In genomic region chr16:53913920-53914319, GRCh38 we compare ENCODE assay signal across 17 cellular contexts.
DNase-seq lines count a peak whose midpoint lies in the region; ATAC-seq and TF ChIP-seq lines count a peak whose summit lies in the region.
"Had no signal": no experiment of that assay in that cellular context is flagged by ENCODE, and none has a peak within 500 bp of the region (broad histone marks: within the 10 kb centered on the region; RNA-seq: fewer than 3 reads in every experiment).

No MANE protein-coding gene starts in this region.

- H3K9ac ChIP-seq in mammary epithelial cell (ENCODE audit: insufficient read depth, low read length) = no peak overlapping the region

- no peaks in the 10 kb centered on the region for H3K36me3 Mint-ChIP-seq in MCF 10A (ENCODE audit: insufficient read depth, unreplicated experiment)
- H3K36me3 Mint-ChIP-seq in activated CD8-positive, alpha-beta T cell treated with anti-CD3 and anti-CD28 coated beads for 36 hours (ENCODE audit: low read depth) = no peaks in the 10 kb centered on the region
- H3K36me3 Mint-ChIP-seq in CD4-positive, alpha-beta T cell (ENCODE audit: low read depth) = peaks cover 2% of the 10 kb centered on the region

- 75% methylated on average over 6 of the region's 9 CpGs for WGBS in mammary epithelial cell (ENCODE audit: low coverage, missing lambda C conversion rate)
- 83 to 87% methylated on average over 1 to 9 of the region's 9 CpGs for WGBS in gastroesophageal sphincter (ENCODE audit: low coverage in 1 of 2), 2 donors

- no peak for TF ChIP-seq CTCF in MCF 10A (IDR thresholded peaks at IDR 0.05; ENCODE audit: unreplicated experiment)
- TF ChIP-seq CTCF in mammary epithelial cell (conservative IDR thresholded peaks at IDR 0.05 in 1 of 2, IDR thresholded peaks at IDR 0.05 in 1 of 2; ENCODE audit: extremely low read depth in 1 of 2, insufficient read depth in 1 of 2, low read depth in 1 of 2, low read length in 2 of 2) = no peak
- no peak for TF ChIP-seq CTCF in activated CD8-positive, alpha-beta T cell treated with anti-CD3 and anti-CD28 coated beads for 36 hours (IDR thresholded peaks at IDR 0.05)
- TF ChIP-seq CTCF in gastroesophageal sphincter (IDR thresholded peaks at IDR 0.05) = no peak
- no peak for TF ChIP-seq CTCF in CD4-positive, alpha-beta T cell (IDR thresholded peaks at IDR 0.05)

- H3K4me3 Mint-ChIP-seq in MCF 10A (ENCODE audit: unreplicated experiment) = no peak overlapping the region
- no peak overlapping the region for H3K4me3 Mint-ChIP-seq in activated CD8-positive, alpha-beta T cell treated with anti-CD3 and anti-CD28 coated beads for 36 hours
- peak overlapping the region; percentile 56 to 70 for H3K4me3 Mint-ChIP-seq in stimulated activated naive CD8-positive, alpha-beta T cell treated with anti-CD3 and anti-CD28 coated beads, Interleukin-15, amount 100 ng/mL, for 72 hours
- no peak overlapping the region for H3K4me3 Mint-ChIP-seq in CD4-positive, alpha-beta T cell

- no peak for DNase-seq in MCF 10A (ENCODE audit: unreplicated experiment)
- DNase-seq in mammary epithelial cell = no peak
- DNase-seq in activated CD8-positive, alpha-beta T cell treated with anti-CD3 and anti-CD28 coated beads for 36 hours = no peak
- peak; percentile 25 for DNase-seq in left ventricle myocardium superior
- no peak for DNase-seq in stimulated activated naive CD8-positive, alpha-beta T cell treated with anti-CD3 and anti-CD28 coated beads, Interleukin-15, amount 100 ng/mL, for 72 hours
- DNase-seq in CD4-positive, alpha-beta T cell = no peak
- DNase-seq: AML-193; effector memory CD8-positive, alpha-beta T cell; foreskin fibroblast; Karpas-422; mesendoderm; NCI-H1694 treated with DMSO at 0.1 percent for 48 hours; NCI-H510A treated with DMSO at 0.1 percent for 48 hours; PC-3 had no signal

- no peaks in the 10 kb centered on the region for H4K20me1 ChIP-seq in mammary epithelial cell (ENCODE audit: insufficient read depth, low read length)

- H3K4me3 ChIP-seq in mammary epithelial cell (replicated peaks in 1 of 3; ENCODE audit: insufficient read depth in 1 of 3, low read depth in 2 of 3, low read length in 3 of 3) (no peak overlapping the region), gastroesophageal sphincter (no peak overlapping the region)
- H3K4me3 ChIP-seq: ovary had no signal

- no peak overlapping the region for H2AFZ ChIP-seq in mammary epithelial cell (ENCODE audit: low read depth, low read length)

- no peak for TF ChIP-seq EP300 in gastroesophageal sphincter (IDR thresholded peaks at IDR 0.05)

- TF ChIP-seq POLR2A in gastroesophageal sphincter (IDR thresholded peaks at IDR 0.05) = no peak

- no peaks in the 10 kb centered on the region for H3K36me3 ChIP-seq in mammary epithelial cell (ENCODE audit: insufficient read depth, low read length)
- no peaks in the 10 kb centered on the region for H3K36me3 ChIP-seq in gastroesophageal sphincter
- H3K36me3 ChIP-seq: ovary had no signal

- no peak overlapping the region for H3K27ac ChIP-seq in mammary epithelial cell (ENCODE audit: insufficient read depth, low read depth, low read length)
- H3K27ac ChIP-seq in gastroesophageal sphincter = no peak overlapping the region
- H3K27ac ChIP-seq in CD4-positive, alpha-beta T cell (ENCODE audit: low read depth, low read length) = no peak overlapping the region
- H3K27ac ChIP-seq: ovary had no signal

- H3K79me2 ChIP-seq in mammary epithelial cell (ENCODE audit: insufficient read depth, low read length) = no peaks in the 10 kb centered on the region

- no peaks in the 10 kb centered on the region for H3K27me3 Mint-ChIP-seq in MCF 10A (ENCODE audit: insufficient read depth, unreplicated experiment)
- H3K27me3 Mint-ChIP-seq in activated CD8-positive, alpha-beta T cell treated with anti-CD3 and anti-CD28 coated beads for 36 hours = no peaks in the 10 kb centered on the region
- H3K27me3 Mint-ChIP-seq in stimulated activated naive CD8-positive, alpha-beta T cell treated with anti-CD3 and anti-CD28 coated beads, Interleukin-15, amount 100 ng/mL, for 72 hours = no peaks in the 10 kb centered on the region
- no peaks in the 10 kb centered on the region for H3K27me3 Mint-ChIP-seq in CD4-positive, alpha-beta T cell
- H3K27me3 Mint-ChIP-seq: effector memory CD8-positive, alpha-beta T cell had no signal

- BruUV-seq in MCF 10A (replicated peaks; lab: Mats Ljungman, UMichigan) = no TSS peak
- BruUV-seq in mammary epithelial cell (replicated peaks; lab: Mats Ljungman, UMichigan) = no TSS peak

- no peak for ATAC-seq in activated CD8-positive, alpha-beta T cell treated with anti-CD3 and anti-CD28 coated beads for 36 hours
- no peak for ATAC-seq in left ventricle myocardium superior
- no peak for ATAC-seq in stimulated activated naive CD8-positive, alpha-beta T cell treated with anti-CD3 and anti-CD28 coated beads, Interleukin-15, amount 100 ng/mL, for 72 hours
- no peak for ATAC-seq in GM21515 (IDR thresholded peaks at IDR 0.05; ENCODE audit: unreplicated experiment)
- no peak for ATAC-seq in gastroesophageal sphincter
- ATAC-seq in CD4-positive, alpha-beta T cell (ENCODE audit: poor library complexity) = no peak
- ATAC-seq: effector memory CD8-positive, alpha-beta T cell; PC-3 had no signal

- H3K4me1 Mint-ChIP-seq in MCF 10A (ENCODE audit: insufficient read depth, unreplicated experiment) = peaks cover 16% of the 10 kb centered on the region
- H3K4me1 Mint-ChIP-seq in activated CD8-positive, alpha-beta T cell treated with anti-CD3 and anti-CD28 coated beads for 36 hours (ENCODE audit: low read depth) = peaks cover 11% of the 10 kb centered on the region
- peaks cover 33% of the 10 kb centered on the region for H3K4me1 Mint-ChIP-seq in stimulated activated naive CD8-positive, alpha-beta T cell treated with anti-CD3 and anti-CD28 coated beads, Interleukin-15, amount 100 ng/mL, for 72 hours
- H3K4me1 Mint-ChIP-seq in CD4-positive, alpha-beta T cell (ENCODE audit: low read depth) = peaks cover 7% of the 10 kb centered on the region

- no peaks in the 10 kb centered on the region for H3K9me3 Mint-ChIP-seq in MCF 10A (ENCODE audit: unreplicated experiment)
- H3K9me3 Mint-ChIP-seq in activated CD8-positive, alpha-beta T cell treated with anti-CD3 and anti-CD28 coated beads for 36 hours = no peaks in the 10 kb centered on the region
- no peaks in the 10 kb centered on the region for H3K9me3 Mint-ChIP-seq in stimulated activated naive CD8-positive, alpha-beta T cell treated with anti-CD3 and anti-CD28 coated beads, Interleukin-15, amount 100 ng/mL, for 72 hours
- H3K9me3 Mint-ChIP-seq in CD4-positive, alpha-beta T cell = no peaks in the 10 kb centered on the region
- H3K9me3 Mint-ChIP-seq: effector memory CD8-positive, alpha-beta T cell had no signal

- POLR2A ChIA-PET in MCF 10A (lab: Yijun Ruan, JAX) = interaction anchor here (1.4 to 3.3 kb wide), 3 partner anchors 138 to 167 kb away, joined by 4 to 15 read pairs (median 12); no protein-coding TSS in a partner anchor
- POLR2A ChIA-PET in activated CD8-positive, alpha-beta T cell treated with anti-CD3 and anti-CD28 coated beads for 36 hours (lab: Charles Lee) = no interaction called here
- POLR2A ChIA-PET in CD4-positive, alpha-beta T cell (lab: Charles Lee) = no interaction called here

- intact Hi-C loops in MCF 10A (cut with micrococcal nuclease) (no loop called here), mammary epithelial cell (cut with micrococcal nuclease) (no loop called here), left ventricle myocardium superior (cut with micrococcal nuclease) (no loop called here)
- intact Hi-C loops in activated CD8-positive, alpha-beta T cell treated with anti-CD3 and anti-CD28 coated beads for 36 hours (cut with micrococcal nuclease) = no loop called here
- intact Hi-C loops in CD4-positive, alpha-beta T cell (cut with DNase I, micrococcal nuclease) = loop anchor here in 1 of 2 experiments (5.0 kb wide), 1 partner anchor 38 kb away; no protein-coding TSS in a partner anchor

- H3K9me3 ChIP-seq in mammary epithelial cell (replicated peaks; ENCODE audit: insufficient read depth, low read length) (no peaks in the 10 kb centered on the region), gastroesophageal sphincter (no peaks in the 10 kb centered on the region)
- H3K9me3 ChIP-seq in CD4-positive, alpha-beta T cell (ENCODE audit: control insufficient read depth, low read length) = no peaks in the 10 kb centered on the region
- H3K9me3 ChIP-seq: ovary had no signal

- dilution Hi-C loops in mammary epithelial cell (cut with HindIII; ENCODE audit: low sequenced_read_pairs) = loop anchor here (10.0 kb wide), 1 partner anchor 349 kb away; no protein-coding TSS in a partner anchor

- H3K27ac Mint-ChIP-seq in MCF 10A (ENCODE audit: low read depth, unreplicated experiment) = peak overlapping the region; percentile 35
- peak overlapping the region; percentile 81 for H3K27ac Mint-ChIP-seq in activated CD8-positive, alpha-beta T cell treated with anti-CD3 and anti-CD28 coated beads for 36 hours
- H3K27ac Mint-ChIP-seq in stimulated activated naive CD8-positive, alpha-beta T cell treated with anti-CD3 and anti-CD28 coated beads, Interleukin-15, amount 100 ng/mL, for 72 hours = peak overlapping the region; percentile 79 to 91
- no peak overlapping the region for H3K27ac Mint-ChIP-seq in CD4-positive, alpha-beta T cell
- H3K27ac Mint-ChIP-seq: effector memory CD8-positive, alpha-beta T cell had no signal

- in situ Hi-C loops in mammary epithelial cell (cut with MboI; ENCODE audit: low sequenced_read_pairs in 2 of 2) = no loop called here

- CTCF ChIA-PET in MCF 10A (lab: Yijun Ruan, JAX) (interaction anchor here (0.7 to 1.2 kb wide), 3 partner anchors 31 to 372 kb away, joined by 3 to 5 read pairs (median 5); no protein-coding TSS in a partner anchor), mammary epithelial cell (lab: Charles Lee; ENCODE audit: low non-redundant PET) (no interaction called here)
- CTCF ChIA-PET in activated CD8-positive, alpha-beta T cell treated with anti-CD3 and anti-CD28 coated beads for 36 hours (lab: Charles Lee) = no interaction called here
- CTCF ChIA-PET in CD4-positive, alpha-beta T cell (lab: Charles Lee) = no interaction called here

- no peak overlapping the region for H3K4me2 ChIP-seq in mammary epithelial cell (ENCODE audit: insufficient read depth, low read depth, low read length)

- peaks cover 22% of the 10 kb centered on the region for H3K4me1 ChIP-seq in mammary epithelial cell (ENCODE audit: insufficient read depth, low read length)
- peaks cover 5 to 30% (median 6%) of the 10 kb centered on the region in 3 donors for H3K4me1 ChIP-seq in gastroesophageal sphincter

- H3K27me3 ChIP-seq in mammary epithelial cell (ENCODE audit: insufficient read depth, low read length) (no peaks in the 10 kb centered on the region), gastroesophageal sphincter (no peaks in the 10 kb centered on the region)
- H3K27me3 ChIP-seq in CD4-positive, alpha-beta T cell (ENCODE audit: control insufficient read depth, insufficient read depth, low read length) = no peaks in the 10 kb centered on the region
- H3K27me3 ChIP-seq: ovary had no signal

Comparison
In these comparisons a context has a peak if more than half of its experiments do, and no peak if none do; other contexts are left out.
1. H3K4me3 Mint-ChIP-seq: peak in stimulated activated naive CD8-positive, alpha-beta T cell treated with anti-CD3 and anti-CD28 coated beads, Interleukin-15, amount 100 ng/mL, for 72 hours (2 of 2); none in MCF 10A (single experiment), activated CD8-positive, alpha-beta T cell treated with anti-CD3 and anti-CD28 coated beads for 36 hours (single experiment) and CD4-positive, alpha-beta T cell (single experiment).